Comparison of ENCODE assay signal across 25 cellular contexts in genomic region chr12:132672116-132672515, GRCh38. TPM values are rescaled to one million over a fixed set of nuclear protein-coding genes. Genes with fewer than 3 reads are reported as not detected.
"Had no signal": no experiment of that assay in that cellular context is flagged by ENCODE, and none has a peak within 500 bp of the region (broad histone marks: within the 10 kb centered on the region; RNA-seq: fewer than 3 reads in every experiment).

No MANE protein-coding gene starts in this region.

- H3K27me3 Mint-ChIP-seq: activated naive CD8-positive, alpha-beta T cell treated with anti-CD3 and anti-CD28 coated beads, Interleukin-2, amount 10 ng/mL, durations not matched to agents 7 days and 5 days; naive B cell; stimulated activated naive CD8-positive, alpha-beta T cell treated with anti-CD3 and anti-CD28 coated beads, Interleukin-15, Interleukin-2, amounts not matched to agents 100 ng/mL and 50 ng/mL, for 24 hours had no signal

- DNase-seq: activated CD4-positive, alpha-beta T cell treated with anti-CD3 and anti-CD28 coated beads for 1 hour; activated gamma-delta T cell; activated naive CD8-positive, alpha-beta T cell treated with anti-CD3 and anti-CD28 coated beads, Interleukin-2, amount 10 ng/mL, durations not matched to agents 7 days and 5 days; activated T-cell treated with anti-CD3 and anti-CD28 coated beads, Interleukin-2, amount 50 U/mL, for 72 hours; amygdala; caudate nucleus; dorsolateral prefrontal cortex; erythroblast; head of caudate nucleus; left ventricle myocardium inferior; mucosa of descending colon; naive B cell; SJCRH30; stimulated activated CD8-positive, alpha-beta memory T cell treated with anti-CD3 and anti-CD28 coated beads, Interleukin-4, amount 100 ng/mL, for 48 hours; uterus; WERI-Rb-1 had no signal

- H3K27ac Mint-ChIP-seq: activated naive CD8-positive, alpha-beta T cell treated with anti-CD3 and anti-CD28 coated beads, Interleukin-2, amount 10 ng/mL, durations not matched to agents 7 days and 5 days; activated T-cell treated with anti-CD3 and anti-CD28 coated beads, Interleukin-2, amount 50 U/mL, for 72 hours; stimulated activated naive CD8-positive, alpha-beta T cell treated with anti-CD3 and anti-CD28 coated beads, Interleukin-15, Interleukin-2, amounts not matched to agents 100 ng/mL and 50 ng/mL, for 24 hours had no signal

- FAIRE-seq: colon, frontal cortex had no signal

- H3K27me3 ChIP-seq: dorsolateral prefrontal cortex, SJCRH30, tibial nerve, uterus had no signal

- H3K27ac ChIP-seq: dorsolateral prefrontal cortex, left ventricle myocardium inferior, SJCRH30, tibial nerve, uterus, WERI-Rb-1 had no signal

- ATAC-seq: activated T-cell treated with anti-CD3 and anti-CD28 coated beads, Interleukin-2, amount 50 U/mL, for 72 hours; mucosa of descending colon had no signal

- H3K4me3 Mint-ChIP-seq: activated naive CD8-positive, alpha-beta T cell treated with anti-CD3 and anti-CD28 coated beads, Interleukin-2, amount 10 ng/mL, durations not matched to agents 7 days and 5 days; activated T-cell treated with anti-CD3 and anti-CD28 coated beads, Interleukin-2, amount 50 U/mL, for 72 hours; naive B cell; neural crest cell; stimulated activated naive CD8-positive, alpha-beta T cell treated with anti-CD3 and anti-CD28 coated beads, Interleukin-15, Interleukin-2, amounts not matched to agents 100 ng/mL and 50 ng/mL, for 24 hours had no signal

- H3K36me3 ChIP-seq: uterus had no signal

- H3K4me1 ChIP-seq: left ventricle myocardium inferior, SJCRH30, uterus had no signal

- H3K4me1 Mint-ChIP-seq: activated naive CD8-positive, alpha-beta T cell treated with anti-CD3 and anti-CD28 coated beads, Interleukin-2, amount 10 ng/mL, durations not matched to agents 7 days and 5 days; naive B cell; neural crest cell had no signal

- H3K4me3 ChIP-seq: dorsolateral prefrontal cortex, left ventricle myocardium inferior, mucosa of descending colon, SJCRH30, tibial nerve, uterus had no signal

- H3K9me3 ChIP-seq: left ventricle myocardium inferior, mucosa of descending colon, SJCRH30, tibial nerve, uterus had no signal

- H3K9me3 Mint-ChIP-seq: activated naive CD8-positive, alpha-beta T cell treated with anti-CD3 and anti-CD28 coated beads, Interleukin-2, amount 10 ng/mL, durations not matched to agents 7 days and 5 days; activated T-cell treated with anti-CD3 and anti-CD28 coated beads, Interleukin-2, amount 50 U/mL, for 72 hours; naive B cell; neural crest cell; stimulated activated naive CD8-positive, alpha-beta T cell treated with anti-CD3 and anti-CD28 coated beads, Interleukin-15, Interleukin-2, amounts not matched to agents 100 ng/mL and 50 ng/mL, for 24 hours had no signal

RNA-seq across cellular contexts. Expression of gene P2RX2, which starts 53.5 kb away (rescaled TPM):
- total RNA-seq: activated CD8-positive, alpha-beta memory T cell treated with anti-CD3 and anti-CD28 coated beads for 36 hours; activated naive CD8-positive, alpha-beta T cell treated with anti-CD3 and anti-CD28 coated beads, Interleukin-2, amount 10 ng/mL, durations not matched to agents 7 days and 5 days; activated T-cell treated with anti-CD3 and anti-CD28 coated beads, Interleukin-2, amount 50 U/mL, for 72 hours; frontal cortex; kidney epithelial cell; left ventricle myocardium inferior; neural crest cell; osteoblast; pulmonary artery endothelial cell; SJCRH30; tibial nerve; uterus had no signal
